ENCODE assay signal across 7 cellular contexts in genomic region chr1:172201572-172201971, GRCh38.
"Had no signal": no experiment of that assay in that cellular context is flagged by ENCODE, and none has a peak within 500 bp of the region (broad histone marks: within the 10 kb centered on the region; RNA-seq: fewer than 3 reads in every experiment).

No MANE protein-coding gene starts in this region.

- FAIRE-seq: H1, H54, HTR-8/SVneo had no signal

- H3K4me3 Mint-ChIP-seq: GM23338, H9 had no signal

- H2AFZ ChIP-seq: GM23338 had no signal

- DNase-seq: H9, HCEC 1CT, IMR-90 had no signal

- H3K4me1 Mint-ChIP-seq: GM23338, H9 had no signal

- H3K4me2 ChIP-seq: GM23338 had no signal

- H3K4me3 ChIP-seq: GM23338 had no signal

- ATAC-seq: GM23338 had no signal
